Comparison of ENCODE assay signal across 8 cellular contexts in genomic region chr6:134063966-134064445, GRCh38. TPM values are rescaled to one million over a fixed set of nuclear protein-coding genes. Genes with fewer than 3 reads are reported as not detected.
DNase-seq lines count a peak whose midpoint lies in the region; TF ChIP-seq lines count a peak whose summit lies in the region.

No MANE protein-coding gene starts in this region.

- no peaks in the 10 kb centered on the region for H3K27me3 ChIP-seq in cardiac muscle cell

- H3K9me3 Mint-ChIP-seq in activated naive CD8-positive, alpha-beta T cell treated with anti-CD3 and anti-CD28 coated beads for 36 hours = no peaks in the 10 kb centered on the region

- DNase-seq in NAMALWA (ENCODE audit: low spot score) = peak; percentile 82
- DNase-seq in SK-N-MC (ENCODE audit: low read depth, low spot score) = peak; percentile 56
- peak; percentile 36 for DNase-seq in activated naive CD8-positive, alpha-beta T cell treated with anti-CD3 and anti-CD28 coated beads for 36 hours
- peak; percentile 68 to 86 for DNase-seq in cardiac muscle cell (ENCODE audit: low read depth in 1 of 2, low spot score in 1 of 2)
- DNase-seq in putamen (ENCODE audit: low spot score) = peak; percentile 91
- DNase-seq in COR-L47 (lab: John Stamatoyannopoulos, UW) = no peak

- H3K9me3 ChIP-seq in HEK293 (ENCODE audit: control insufficient read depth, insufficient read depth, low read depth, low read length) (no peaks in the 10 kb centered on the region), SK-N-MC (ENCODE audit: low read depth, low read length) (no peaks in the 10 kb centered on the region), cardiac muscle cell (ENCODE audit: low read depth) (no peaks in the 10 kb centered on the region)

- no peaks in the 10 kb centered on the region for H3K27me3 Mint-ChIP-seq in activated naive CD8-positive, alpha-beta T cell treated with anti-CD3 and anti-CD28 coated beads for 36 hours

- H3K4me1 Mint-ChIP-seq in activated naive CD8-positive, alpha-beta T cell treated with anti-CD3 and anti-CD28 coated beads for 36 hours = no peaks in the 10 kb centered on the region

- H3K27ac ChIP-seq in HEK293 (ENCODE audit: extremely low read depth, low read depth, low read length) (no peak overlapping the region), SK-N-MC (no peak overlapping the region), cardiac muscle cell (no peak overlapping the region)

- H3K4me1 ChIP-seq in HEK293 (ENCODE audit: control insufficient read depth, insufficient read depth, low read length) = no peaks in the 10 kb centered on the region
- H3K4me1 ChIP-seq in cardiac muscle cell (ENCODE audit: low read depth) = no peaks in the 10 kb centered on the region

- no peak overlapping the region for H3K4me3 ChIP-seq in HEK293 (ENCODE audit: low read depth, low read length)
- H3K4me3 ChIP-seq in SK-N-MC = no peak overlapping the region
- no peak overlapping the region for H3K4me3 ChIP-seq in cardiac muscle cell

- no peak overlapping the region for H3K9ac ChIP-seq in SK-N-MC (ENCODE audit: insufficient read length)

- no peak overlapping the region for H3K4me3 Mint-ChIP-seq in activated naive CD8-positive, alpha-beta T cell treated with anti-CD3 and anti-CD28 coated beads for 36 hours

- peak; percentile 89 for TF ChIP-seq CTCF in GM12873 (IDR thresholded peaks at IDR 0.05; ENCODE audit: insufficient read depth, low read depth, low read length, missing control alignments)
- TF ChIP-seq CTCF in HEK293 (tag by site-specific recombination; IDR thresholded peaks at IDR 0.05) = peak; percentile 91
- peak; percentile 95 for TF ChIP-seq CTCF in cardiac muscle cell (IDR thresholded peaks at IDR 0.05; ENCODE audit: low read depth, low read length)

- H3K36me3 ChIP-seq in HEK293 (ENCODE audit: control insufficient read depth in 2 of 2, insufficient read depth in 1 of 2, low read length in 2 of 2) (no peaks in the 10 kb centered on the region), SK-N-MC (ENCODE audit: insufficient read depth, low read length) (no peaks in the 10 kb centered on the region), cardiac muscle cell (no peaks in the 10 kb centered on the region)

- no peaks in the 10 kb centered on the region for H3K36me3 Mint-ChIP-seq in activated naive CD8-positive, alpha-beta T cell treated with anti-CD3 and anti-CD28 coated beads for 36 hours

- CTCF ChIA-PET in HEK293 (lab: Yijun Ruan, JAX) = interaction anchor here (0.6 to 9.8 kb wide), 53 partner anchors 10 to 1282 kb away, joined by 3 to 304 read pairs (median 7); partner anchors contain the start of genes SLC2A12 and TBPL1

- POLR2A ChIA-PET in HEK293 (lab: Yijun Ruan, JAX) = interaction anchor here (0.6 kb wide), 1 partner anchor 111 kb away, joined by 4 read pairs; the partner anchor contains the start of gene TBPL1

- no peak overlapping the region for H3K27ac Mint-ChIP-seq in activated naive CD8-positive, alpha-beta T cell treated with anti-CD3 and anti-CD28 coated beads for 36 hours

TF ChIP-seq in HEK293, 187 proteins besides CTCF, POLR2A, EP300 and RAD21 (continues in another document):
- TF ChIP-seq ZIC2 (tag by site-specific recombination; IDR thresholded peaks at IDR 0.05) = no peak
- TF ChIP-seq ZNF398 (tag by site-specific recombination; IDR thresholded peaks at IDR 0.05) = no peak
- no peak for TF ChIP-seq ZNF830 (tag by site-specific recombination; IDR thresholded peaks at IDR 0.05; ENCODE audit: low read depth)
- TF ChIP-seq EGR2 (tag by site-specific recombination; IDR thresholded peaks at IDR 0.05; ENCODE audit: low read depth) = no peak
- no peak for TF ChIP-seq ZNF521 (tag by site-specific recombination; IDR thresholded peaks at IDR 0.05)
- TF ChIP-seq TCF7L2 (IDR thresholded peaks at IDR 0.05; ENCODE audit: borderline replicate concordance, low read depth, low read length) = no peak
- no peak for TF ChIP-seq GLI4 (tag by site-specific recombination; IDR thresholded peaks at IDR 0.05)
- peak; percentile 79; the same call in 1 of the 2 replicates for TF ChIP-seq ZNF707 (tag by site-specific recombination; IDR thresholded peaks at IDR 0.05)
- no peak for TF ChIP-seq ZNF571 (tag by site-specific recombination; IDR thresholded peaks at IDR 0.05)
- no peak for TF ChIP-seq ZNF274 (IDR thresholded peaks at IDR 0.05; ENCODE audit: low read length)
- no peak for TF ChIP-seq ZNF274 (tag by site-specific recombination; IDR thresholded peaks at IDR 0.05; ENCODE audit: borderline replicate concordance)
- no peak for TF ChIP-seq HOXA7 (CRISPR knock-in tag; IDR thresholded peaks at IDR 0.05; ENCODE audit: borderline replicate concordance)
- no peak for TF ChIP-seq ZNF514 (tag by site-specific recombination; IDR thresholded peaks at IDR 0.05)
- TF ChIP-seq GFI1B (tag by site-specific recombination; IDR thresholded peaks at IDR 0.05) = no peak
- no peak for TF ChIP-seq ZNF585B (tag by site-specific recombination; IDR thresholded peaks at IDR 0.05)
- peak; percentile 73; the same call in 1 of the 2 replicates for TF ChIP-seq ZNF2 (tag by site-specific recombination; IDR thresholded peaks at IDR 0.05)
- TF ChIP-seq ZNF146 (tag by site-specific recombination; IDR thresholded peaks at IDR 0.05) = no peak
- TF ChIP-seq ZBTB11 (tag by site-specific recombination; conservative IDR thresholded peaks at IDR 0.05; ENCODE audit: low read depth) = no peak
- no peak for TF ChIP-seq ZNF266 (tag by site-specific recombination; IDR thresholded peaks at IDR 0.05; ENCODE audit: low read depth)
- no peak for TF ChIP-seq ZNF426 (tag by site-specific recombination; IDR thresholded peaks at IDR 0.05)
- TF ChIP-seq ZNF248 (tag by site-specific recombination; IDR thresholded peaks at IDR 0.05) = no peak
- TF ChIP-seq, protein P1, sequence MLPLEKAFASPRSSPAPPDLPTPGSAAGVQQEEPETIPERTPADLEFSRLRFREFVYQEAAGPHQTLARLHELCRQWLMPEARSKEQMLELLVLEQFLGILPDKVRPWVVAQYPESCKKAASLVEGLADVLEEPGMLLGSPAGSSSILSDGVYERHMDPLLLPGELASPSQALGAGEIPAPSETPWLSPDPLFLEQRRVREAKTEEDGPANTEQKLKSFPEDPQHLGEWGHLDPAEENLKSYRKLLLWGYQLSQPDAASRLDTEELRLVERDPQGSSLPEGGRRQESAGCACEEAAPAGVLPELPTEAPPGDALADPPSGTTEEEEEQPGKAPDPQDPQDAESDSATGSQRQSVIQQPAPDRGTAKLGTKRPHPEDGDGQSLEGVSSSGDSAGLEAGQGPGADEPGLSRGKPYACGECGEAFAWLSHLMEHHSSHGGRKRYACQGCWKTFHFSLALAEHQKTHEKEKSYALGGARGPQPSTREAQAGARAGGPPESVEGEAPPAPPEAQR (tag by site-specific recombination; IDR thresholded peaks at IDR 0.05) = no peak
- TF ChIP-seq, protein P2, sequence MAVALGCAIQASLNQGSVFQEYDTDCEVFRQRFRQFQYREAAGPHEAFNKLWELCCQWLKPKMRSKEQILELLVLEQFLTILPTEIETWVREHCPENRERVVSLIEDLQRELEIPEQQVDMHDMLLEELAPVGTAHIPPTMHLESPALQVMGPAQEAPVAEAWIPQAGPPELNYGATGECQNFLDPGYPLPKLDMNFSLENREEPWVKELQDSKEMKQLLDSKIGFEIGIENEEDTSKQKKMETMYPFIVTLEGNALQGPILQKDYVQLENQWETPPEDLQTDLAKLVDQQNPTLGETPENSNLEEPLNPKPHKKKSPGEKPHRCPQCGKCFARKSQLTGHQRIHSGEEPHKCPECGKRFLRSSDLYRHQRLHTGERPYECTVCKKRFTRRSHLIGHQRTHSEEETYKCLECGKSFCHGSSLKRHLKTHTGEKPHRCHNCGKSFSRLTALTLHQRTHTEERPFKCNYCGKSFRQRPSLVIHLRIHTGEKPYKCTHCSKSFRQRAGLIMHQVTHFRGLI (tag by site-specific recombination; IDR thresholded peaks at IDR 0.05) = no peak

RNA-seq across cellular contexts. Expression of gene SLC2A12, which starts 11.6 kb away (rescaled TPM):
- total RNA-seq in activated naive CD8-positive, alpha-beta T cell treated with anti-CD3 and anti-CD28 coated beads for 36 hours = under 1 TPM; 0.14 to 0.16 TPM
- total RNA-seq in cardiac muscle cell = 4.0 and 6.5 TPM in 2 replicates
- polyA plus RNA-seq in cardiac muscle cell = 3.8 and 6.4 TPM in 2 replicates
